In genomic region chr14:71399057-71399487, GRCh38 we compare ENCODE assay signal across 8 cellular contexts.
DNase-seq lines count a peak whose midpoint lies in the region; ATAC-seq and TF ChIP-seq lines count a peak whose summit lies in the region.
"Had no signal": no experiment of that assay in that cellular context is flagged by ENCODE, and none has a peak within 500 bp of the region (broad histone marks: within the 10 kb centered on the region; RNA-seq: fewer than 3 reads in every experiment).

No MANE protein-coding gene starts in this region.

- H3K9me3 ChIP-seq in mucosa of descending colon, result no peaks in the 10 kb centered on the region
- H3K9me3 ChIP-seq in PC-9 (ENCODE audit: insufficient read depth, low read depth), result no peaks in the 10 kb centered on the region

- H3K27ac ChIP-seq in PC-9, result no peak overlapping the region
- H3K27ac ChIP-seq: epithelial cell of prostate had no signal

- H3K4me1 ChIP-seq in mucosa of descending colon (ENCODE audit: low read depth) (no peaks in the 10 kb centered on the region), PC-9 (replicated peaks; ENCODE audit: insufficient read depth) (peaks cover 21% of the 10 kb centered on the region; the same call in 1 of the 2 replicates)

- CTCF ChIA-PET in PC-9 (lab: Charles Lee), result no interaction called here

- ATAC-seq in GM19035 (IDR thresholded peaks at IDR 0.05; ENCODE audit: unreplicated experiment) (peak; percentile 81), HG02884 (IDR thresholded peaks at IDR 0.05; ENCODE audit: unreplicated experiment) (peak; percentile 59), mucosa of descending colon (peak; percentile 78)

- H2AFZ ChIP-seq in PC-9, result no peak overlapping the region

- DNase-seq in SIG-M5 treated with dmso at 0.1 percent for 504 hours (lab: John Stamatoyannopoulos, UW; ENCODE audit: unreplicated experiment) (peak; percentile 87), mucosa of descending colon (no peak), PC-9 (no peak), NCI-H187 (lab: John Stamatoyannopoulos, UW) (no peak), NCI-H524 treated with DMSO at 0.1 percent for 48 hours (lab: John Stamatoyannopoulos, UW) (no peak)

- no peak overlapping the region for H3K4me2 ChIP-seq in PC-9

- H3K36me3 ChIP-seq in mucosa of descending colon (ENCODE audit: low read depth) (no peaks in the 10 kb centered on the region), PC-9 (ENCODE audit: low read depth) (peaks cover 1% of the 10 kb centered on the region; the same call in 1 of the 2 replicates)

- TF ChIP-seq CTCF in mucosa of descending colon (IDR thresholded peaks at IDR 0.05) (no peak), PC-9 (conservative IDR thresholded peaks at IDR 0.05) (no peak)

- no peaks in the 10 kb centered on the region for H3K27me3 ChIP-seq in PC-9 (ENCODE audit: insufficient read depth, low read depth)

- POLR2A ChIA-PET in PC-9 (lab: Charles Lee; ENCODE audit: unreplicated experiment), result no interaction called here

- peaks cover 85% of the 10 kb centered on the region for H3K79me2 ChIP-seq in PC-9 (ENCODE audit: low read depth)

- H3K4me3 ChIP-seq in mucosa of descending colon (no peak overlapping the region), PC-9 (no peak overlapping the region)

- BruUV-seq in PC-9 (replicated peaks; lab: Mats Ljungman, UMichigan), result no TSS peak

- H3K9me2 ChIP-seq in PC-9 (ENCODE audit: insufficient read depth), result no peaks in the 10 kb centered on the region

- intact Hi-C loops in mucosa of descending colon (cut with DNase I, micrococcal nuclease), result no loop called here
- intact Hi-C loops in PC-9 (cut with micrococcal nuclease; ENCODE audit: unreplicated experiment), result no loop called here

- H3F3A ChIP-seq in PC-9 (ENCODE audit: insufficient read depth, low read depth), result peaks cover 41% of the 10 kb centered on the region

- peaks cover 49% of the 10 kb centered on the region for H4K20me1 ChIP-seq in PC-9 (ENCODE audit: insufficient read depth)
